ENCODE assay signal across 14 cellular contexts in the genomic region with DNA sequence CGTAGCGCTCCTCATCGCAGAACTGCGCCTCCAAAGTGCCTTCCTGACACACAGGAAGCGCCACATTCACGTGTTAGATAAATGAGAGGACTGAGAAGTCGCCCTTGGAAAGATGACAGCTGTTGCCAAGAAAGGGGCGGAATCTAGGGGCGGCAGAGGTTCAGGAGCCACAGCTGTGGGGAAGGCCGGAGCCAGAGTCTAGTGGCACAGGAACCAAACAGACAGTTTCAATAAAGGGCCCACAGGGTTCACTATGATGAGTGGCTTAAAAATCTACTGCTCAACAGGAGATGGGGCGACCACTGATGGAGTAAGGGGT. TPM values are rescaled to one million over a fixed set of nuclear protein-coding genes. Genes with fewer than 3 reads are reported as not detected.
DNase-seq lines count a peak whose midpoint lies in the region; TF ChIP-seq lines count a peak whose summit lies in the region.
"Had no signal": no experiment of that assay in that cellular context is flagged by ENCODE, and none has a peak within 500 bp of the region (broad histone marks: within the 10 kb centered on the region; RNA-seq: fewer than 3 reads in every experiment).

No MANE protein-coding gene starts in this region.

- peak overlapping the region; percentile 9 for H3K27ac Mint-ChIP-seq in activated CD4-positive, alpha-beta T cell treated with anti-CD3 and anti-CD28 coated beads, Interleukin-2, amount 10 ng/mL, durations not matched to agents 7 days and 5 days
- no peak overlapping the region for H3K27ac Mint-ChIP-seq in activated CD4-positive, alpha-beta T cell treated with anti-CD3 and anti-CD28 coated beads, Interleukin-2, amount 10 ng/mL, durations not matched to agents 24 days and 14 days
- peak overlapping the region; percentile 77 for H3K27ac Mint-ChIP-seq in progenitor cell of endocrine pancreas

- CTCF ChIA-PET in activated CD4-positive, alpha-beta T cell treated with anti-CD3 and anti-CD28 coated beads, Interleukin-2, amount 10 ng/mL, durations not matched to agents 7 days and 5 days (lab: Charles Lee), result interaction anchor here (1.3 kb wide), 1 partner anchor 12 kb away, joined by 4 read pairs; no protein-coding TSS in a partner anchor
- CTCF ChIA-PET in HEK293 (lab: Yijun Ruan, JAX), result interaction anchor here (0.8 to 1.1 kb wide), 2 partner anchors 25 to 38 kb away, joined by 3 read pairs; no protein-coding TSS in a partner anchor

- TF ChIP-seq CTCF in HEK293 (tag by site-specific recombination; IDR thresholded peaks at IDR 0.05), result no peak
- no peak for TF ChIP-seq CTCF in hepatocyte (IDR thresholded peaks at IDR 0.05; ENCODE audit: poor library complexity)
- no peak for TF ChIP-seq CTCF in progenitor cell of endocrine pancreas (IDR thresholded peaks at IDR 0.05; ENCODE audit: unreplicated experiment)

- peaks cover 72% of the 10 kb centered on the region for H4K20me1 ChIP-seq in hepatocyte (ENCODE audit: insufficient read depth, poor library complexity, severe bottlenecking)

- no peaks in the 10 kb centered on the region for H3K27me3 Mint-ChIP-seq in activated CD4-positive, alpha-beta T cell treated with anti-CD3 and anti-CD28 coated beads, Interleukin-2, amount 10 ng/mL, durations not matched to agents 7 days and 5 days
- no peaks in the 10 kb centered on the region for H3K27me3 Mint-ChIP-seq in activated CD4-positive, alpha-beta T cell treated with anti-CD3 and anti-CD28 coated beads, Interleukin-2, amount 10 ng/mL, durations not matched to agents 24 days and 14 days
- H3K27me3 Mint-ChIP-seq in progenitor cell of endocrine pancreas, result no peaks in the 10 kb centered on the region

- DNase-seq in activated CD4-positive, alpha-beta T cell treated with anti-CD3 and anti-CD28 coated beads, Interleukin-2, amount 10 ng/mL, durations not matched to agents 7 days and 5 days, result no peak
- no peak for DNase-seq in activated CD4-positive, alpha-beta T cell treated with anti-CD3 and anti-CD28 coated beads, Interleukin-2, amount 10 ng/mL, durations not matched to agents 24 days and 14 days
- DNase-seq in hepatocyte (ENCODE audit: low spot score), result no peak
- no peak for DNase-seq in progenitor cell of endocrine pancreas (ENCODE audit: low spot score, unreplicated experiment)
- DNase-seq in RKO (ENCODE audit: low spot score), result no peak
- no peak for DNase-seq in NCI-H187 (lab: John Stamatoyannopoulos, UW)
- no peak for DNase-seq in stimulated activated CD4-positive, alpha-beta T cell treated with anti-CD3 and anti-CD28 coated beads, Interleukin-2, amount 100 ng/mL, for 48 hours
- DNase-seq: GOT3, NCI-H1048, NCI-H187 treated with DMSO at 0.1 percent for 48 hours, NCI-H446 had no signal

- peaks cover 22% of the 10 kb centered on the region for H3K4me1 Mint-ChIP-seq in activated CD4-positive, alpha-beta T cell treated with anti-CD3 and anti-CD28 coated beads, Interleukin-2, amount 10 ng/mL, durations not matched to agents 7 days and 5 days
- H3K4me1 Mint-ChIP-seq in activated CD4-positive, alpha-beta T cell treated with anti-CD3 and anti-CD28 coated beads, Interleukin-2, amount 10 ng/mL, durations not matched to agents 24 days and 14 days, result peaks cover 18% of the 10 kb centered on the region
- H3K4me1 Mint-ChIP-seq in progenitor cell of endocrine pancreas (ENCODE audit: low read depth), result peaks cover 15% of the 10 kb centered on the region

- peak overlapping the region; percentile 25 for H3K4me2 ChIP-seq in hepatocyte

- peaks cover 73% of the 10 kb centered on the region for H3K79me2 ChIP-seq in hepatocyte

- no peak overlapping the region for H2AFZ ChIP-seq in hepatocyte

- H3K9me2 ChIP-seq in hepatocyte (replicated peaks; ENCODE audit: insufficient read depth), result no peaks in the 10 kb centered on the region

- H3K4me1 ChIP-seq in HEK293 (ENCODE audit: control insufficient read depth, insufficient read depth, low read length) (peaks cover 7% of the 10 kb centered on the region; the same call in 1 of the 2 replicates), hepatocyte (ENCODE audit: insufficient read depth) (peaks cover 29% of the 10 kb centered on the region)

- H3K36me3 Mint-ChIP-seq in activated CD4-positive, alpha-beta T cell treated with anti-CD3 and anti-CD28 coated beads, Interleukin-2, amount 10 ng/mL, durations not matched to agents 7 days and 5 days (ENCODE audit: low read depth), result peaks cover 40% of the 10 kb centered on the region
- peaks cover 34% of the 10 kb centered on the region for H3K36me3 Mint-ChIP-seq in activated CD4-positive, alpha-beta T cell treated with anti-CD3 and anti-CD28 coated beads, Interleukin-2, amount 10 ng/mL, durations not matched to agents 24 days and 14 days (ENCODE audit: low read depth)
- peaks cover 11% of the 10 kb centered on the region for H3K36me3 Mint-ChIP-seq in progenitor cell of endocrine pancreas (ENCODE audit: insufficient read depth)

- POLR2A ChIA-PET in activated CD4-positive, alpha-beta T cell treated with anti-CD3 and anti-CD28 coated beads, Interleukin-2, amount 10 ng/mL, durations not matched to agents 7 days and 5 days (lab: Charles Lee), result no interaction called here
- POLR2A ChIA-PET in HEK293 (lab: Yijun Ruan, JAX), result interaction anchor here (0.6 kb wide), 1 partner anchor 92 kb away, joined by 4 read pairs; no protein-coding TSS in a partner anchor

- H3K27me3 ChIP-seq in hepatocyte, result no peaks in the 10 kb centered on the region

- H3K4me3 ChIP-seq in HEK293 (ENCODE audit: low read depth, low read length) (no peak overlapping the region), hepatocyte (no peak overlapping the region)
- H3K4me3 ChIP-seq: K562 had no signal

- intact Hi-C loops in activated CD4-positive, alpha-beta T cell treated with anti-CD3 and anti-CD28 coated beads, Interleukin-2, amount 10 ng/mL, durations not matched to agents 24 days and 14 days (cut with micrococcal nuclease), result no loop called here

- WGBS in hepatocyte (ENCODE audit: low lambda C conversion rate, missing lambda C conversion rate), result 95% methylated on average over 11 of the region's 11 CpGs

- H3K27ac ChIP-seq in HEK293 (ENCODE audit: extremely low read depth, low read depth, low read length) (0 out of 2 replicates have a peak overlapping the region, but pooled peaks have one; percentile 30), hepatocyte (peak overlapping the region; percentile 55)
- H3K27ac ChIP-seq: 22Rv1 had no signal

- H3K36me3 ChIP-seq in HEK293 (ENCODE audit: control insufficient read depth in 2 of 2, insufficient read depth in 1 of 2, low read length in 2 of 2) (peaks cover 27 to 56% of the 10 kb centered on the region in 2 experiments), hepatocyte (replicated peaks; ENCODE audit: insufficient read depth, low read depth) (no peaks in the 10 kb centered on the region)

- H3K9me3 Mint-ChIP-seq in activated CD4-positive, alpha-beta T cell treated with anti-CD3 and anti-CD28 coated beads, Interleukin-2, amount 10 ng/mL, durations not matched to agents 7 days and 5 days, result no peaks in the 10 kb centered on the region
- no peaks in the 10 kb centered on the region for H3K9me3 Mint-ChIP-seq in activated CD4-positive, alpha-beta T cell treated with anti-CD3 and anti-CD28 coated beads, Interleukin-2, amount 10 ng/mL, durations not matched to agents 24 days and 14 days
- no peaks in the 10 kb centered on the region for H3K9me3 Mint-ChIP-seq in progenitor cell of endocrine pancreas (ENCODE audit: low read depth)

- H3K9me3 ChIP-seq in HEK293 (ENCODE audit: control insufficient read depth, insufficient read depth, low read depth, low read length) (no peaks in the 10 kb centered on the region), hepatocyte (ENCODE audit: low read depth) (no peaks in the 10 kb centered on the region)

- no peak overlapping the region for H3K4me3 Mint-ChIP-seq in activated CD4-positive, alpha-beta T cell treated with anti-CD3 and anti-CD28 coated beads, Interleukin-2, amount 10 ng/mL, durations not matched to agents 7 days and 5 days
- no peak overlapping the region for H3K4me3 Mint-ChIP-seq in activated CD4-positive, alpha-beta T cell treated with anti-CD3 and anti-CD28 coated beads, Interleukin-2, amount 10 ng/mL, durations not matched to agents 24 days and 14 days
- no peak overlapping the region for H3K4me3 Mint-ChIP-seq in progenitor cell of endocrine pancreas (ENCODE audit: low read depth)

RNA-seq across cellular contexts. Expression of gene FLCN, which starts 4.7 kb away (rescaled TPM):
- 10 to 100 TPM; 39.4 to 48.0 TPM for total RNA-seq in activated CD4-positive, alpha-beta T cell treated with anti-CD3 and anti-CD28 coated beads, Interleukin-2, amount 10 ng/mL, durations not matched to agents 7 days and 5 days
- total RNA-seq in activated CD4-positive, alpha-beta T cell treated with anti-CD3 and anti-CD28 coated beads, Interleukin-2, amount 10 ng/mL, durations not matched to agents 24 days and 14 days, result 34.1 and 34.7 TPM in 2 replicates
- total RNA-seq in hepatocyte (51.5 and 66.2 TPM in 2 replicates), progenitor cell of endocrine pancreas (58.4 and 58.7 TPM in 2 replicates)
- 31.0 and 39.0 TPM in 2 replicates for polyA plus RNA-seq in hepatocyte

RNA-seq across cellular contexts. Expression of gene PLD6, which starts 26.1 kb away (rescaled TPM):
- total RNA-seq in activated CD4-positive, alpha-beta T cell treated with anti-CD3 and anti-CD28 coated beads, Interleukin-2, amount 10 ng/mL, durations not matched to agents 7 days and 5 days, result 10 to 100 TPM; 10.9 to 11.8 TPM
- 17.2 and 17.3 TPM in 2 replicates for total RNA-seq in activated CD4-positive, alpha-beta T cell treated with anti-CD3 and anti-CD28 coated beads, Interleukin-2, amount 10 ng/mL, durations not matched to agents 24 days and 14 days
- total RNA-seq in hepatocyte, result 0.24 and 0.97 TPM in 2 replicates
- 0.63 and 0.79 TPM in 2 replicates for polyA plus RNA-seq in hepatocyte
- 1.00 and 1.2 TPM in 2 replicates for total RNA-seq in progenitor cell of endocrine pancreas

RNA-seq across cellular contexts. Expression of gene COPS3, which starts 48.8 kb away (rescaled TPM):
- 100 to 1,000 TPM; 100 TPM for total RNA-seq in activated CD4-positive, alpha-beta T cell treated with anti-CD3 and anti-CD28 coated beads, Interleukin-2, amount 10 ng/mL, durations not matched to agents 7 days and 5 days
- total RNA-seq in activated CD4-positive, alpha-beta T cell treated with anti-CD3 and anti-CD28 coated beads, Interleukin-2, amount 10 ng/mL, durations not matched to agents 24 days and 14 days, result 125 and 133 TPM in 2 replicates
- 69.1 and 69.5 TPM in 2 replicates for total RNA-seq in hepatocyte
- 56.4 and 62.9 TPM in 2 replicates for polyA plus RNA-seq in hepatocyte
- 61.5 and 63.6 TPM in 2 replicates for total RNA-seq in progenitor cell of endocrine pancreas
